Comparison of ENCODE assay signal across 18 cellular contexts in genomic region chr7:36642010-36642409, GRCh38.
DNase-seq lines count a peak whose midpoint lies in the region; ATAC-seq lines count a peak whose summit lies in the region.
"Had no signal": no experiment of that assay in that cellular context is flagged by ENCODE, and none has a peak within 500 bp of the region (broad histone marks: within the 10 kb centered on the region; RNA-seq: fewer than 3 reads in every experiment).

No MANE protein-coding gene starts in this region.

- in situ Hi-C loops in GM23248 (cut with MboI) = no loop called here

- ATAC-seq in activated naive CD8-positive, alpha-beta T cell treated with anti-CD3 and anti-CD28 coated beads, Interleukin-2, amount 50 U/mL, for 24 hours = no peak
- ATAC-seq in T-cell (replicated peaks in 1 of 4) = no peak
- no peak for ATAC-seq in effector memory CD8-positive, alpha-beta T cell (replicated peaks)
- no peak for ATAC-seq in left colon
- ATAC-seq: PC-3 had no signal

- H3K27me3 Mint-ChIP-seq in activated naive CD8-positive, alpha-beta T cell = no peaks in the 10 kb centered on the region
- no peaks in the 10 kb centered on the region for H3K27me3 Mint-ChIP-seq in activated naive CD8-positive, alpha-beta T cell treated with anti-CD3 and anti-CD28 coated beads, Interleukin-2, amount 50 U/mL, for 24 hours
- H3K27me3 Mint-ChIP-seq in T-cell = no peaks in the 10 kb centered on the region
- no peaks in the 10 kb centered on the region for H3K27me3 Mint-ChIP-seq in effector memory CD8-positive, alpha-beta T cell

- no peak overlapping the region for H3K4me3 ChIP-seq in GM23248
- H3K4me3 ChIP-seq: MG63 had no signal

- H3K9ac ChIP-seq in GM23248 = no peak overlapping the region

- H3K9me3 Mint-ChIP-seq in activated naive CD8-positive, alpha-beta T cell (ENCODE audit: low read depth) = no peaks in the 10 kb centered on the region
- no peaks in the 10 kb centered on the region for H3K9me3 Mint-ChIP-seq in activated naive CD8-positive, alpha-beta T cell treated with anti-CD3 and anti-CD28 coated beads, Interleukin-2, amount 50 U/mL, for 24 hours
- no peaks in the 10 kb centered on the region for H3K9me3 Mint-ChIP-seq in T-cell
- H3K9me3 Mint-ChIP-seq in effector memory CD8-positive, alpha-beta T cell = no peaks in the 10 kb centered on the region

- H3K27me3 ChIP-seq in GM23248 (replicated peaks; ENCODE audit: insufficient read depth) = peaks cover 64% of the 10 kb centered on the region
- H3K27me3 ChIP-seq: MG63 had no signal

- H3K4me1 ChIP-seq in GM23248 (ENCODE audit: insufficient read depth) = no peaks in the 10 kb centered on the region

- no peak overlapping the region for H3K4me2 ChIP-seq in GM23248 (ENCODE audit: unreplicated experiment)

- no peaks in the 10 kb centered on the region for H3K9me2 ChIP-seq in GM23248 (ENCODE audit: insufficient read depth)

- no peak overlapping the region for H3K4me3 Mint-ChIP-seq in activated naive CD8-positive, alpha-beta T cell
- H3K4me3 Mint-ChIP-seq in activated naive CD8-positive, alpha-beta T cell treated with anti-CD3 and anti-CD28 coated beads, Interleukin-2, amount 50 U/mL, for 24 hours = no peak overlapping the region
- H3K4me3 Mint-ChIP-seq in T-cell = peak overlapping the region in 1 of 3 donors; percentile 40
- H3K4me3 Mint-ChIP-seq in effector memory CD8-positive, alpha-beta T cell = no peak overlapping the region

- no peaks in the 10 kb centered on the region for H3K36me3 ChIP-seq in GM23248 (ENCODE audit: low read depth)
- H3K36me3 ChIP-seq: MG63 had no signal

- POLR2A ChIA-PET in T-cell (lab: Charles Lee) = interaction anchor here in 1 of 2 donors (0.5 kb wide), 1 partner anchor 289 kb away, joined by 6 read pairs; no protein-coding TSS in a partner anchor

- no peak overlapping the region for H3K27ac ChIP-seq in GM23248

- no peak for DNase-seq in activated naive CD8-positive, alpha-beta T cell treated with anti-CD3 and anti-CD28 coated beads, Interleukin-2, amount 50 U/mL, for 24 hours
- no peak for DNase-seq in T-cell
- DNase-seq in effector memory CD8-positive, alpha-beta T cell = no peak
- no peak for DNase-seq in T-helper 9 cell
- no peak for DNase-seq in A172 (ENCODE audit: low spot score)
- no peak for DNase-seq in left colon
- DNase-seq in GM23248 = no peak
- DNase-seq: Calu3, DMS153, MG63, NCI-H1417, NCI-H1694 treated with DMSO at 0.1 percent for 48 hours, NCI-H2081 treated with DMSO at 0.1 percent for 48 hours, NCI-H2171 treated with DMSO at 0.1 percent for 48 hours, NCI-H526 treated with DMSO at 0.1 percent for 48 hours, PC-3, Right ventricle myocardium superior had no signal

- peaks cover under 1% of the 10 kb centered on the region for H3K36me3 Mint-ChIP-seq in activated naive CD8-positive, alpha-beta T cell
- H3K36me3 Mint-ChIP-seq in activated naive CD8-positive, alpha-beta T cell treated with anti-CD3 and anti-CD28 coated beads, Interleukin-2, amount 50 U/mL, for 24 hours (ENCODE audit: low read depth) = peaks cover 7% of the 10 kb centered on the region
- H3K36me3 Mint-ChIP-seq in T-cell = no peaks in the 10 kb centered on the region
- H3K36me3 Mint-ChIP-seq in effector memory CD8-positive, alpha-beta T cell (ENCODE audit: insufficient read depth) = peaks cover 12% of the 10 kb centered on the region

- H2AFZ ChIP-seq in GM23248 = no peak overlapping the region

- H3F3A ChIP-seq in GM23248 (ENCODE audit: insufficient read depth) = no peaks in the 10 kb centered on the region

- no peaks in the 10 kb centered on the region for H3K9me3 ChIP-seq in GM23248 (ENCODE audit: low read depth)
- H3K9me3 ChIP-seq: MG63 had no signal

- intact Hi-C loops in left colon (cut with DNase I, micrococcal nuclease) = no loop called here

- H3K79me2 ChIP-seq in GM23248 (ENCODE audit: insufficient read depth) = no peaks in the 10 kb centered on the region

- CTCF ChIA-PET in T-cell (lab: Charles Lee) = no interaction called here

- 77 to 87% methylated on average over 3 of the region's 3 CpGs for WGBS in GM23248 (ENCODE audit: low coverage in 1 of 2, low lambda C conversion rate in 2 of 2, missing lambda C conversion rate in 2 of 2), 2 experiments

- no peaks in the 10 kb centered on the region for H4K20me1 ChIP-seq in GM23248 (ENCODE audit: insufficient read depth)

- peaks cover 78% of the 10 kb centered on the region for H3K4me1 Mint-ChIP-seq in activated naive CD8-positive, alpha-beta T cell (ENCODE audit: low read depth)
- H3K4me1 Mint-ChIP-seq in activated naive CD8-positive, alpha-beta T cell treated with anti-CD3 and anti-CD28 coated beads, Interleukin-2, amount 50 U/mL, for 24 hours = peaks cover 63% of the 10 kb centered on the region
- H3K4me1 Mint-ChIP-seq in T-cell = peaks cover 80 to 91% (median 86%) of the 10 kb centered on the region in 3 donors
- H3K4me1 Mint-ChIP-seq in effector memory CD8-positive, alpha-beta T cell (ENCODE audit: low read depth in 2 of 2) = peaks cover 49 to 96% of the 10 kb centered on the region in 2 donors

- peak overlapping the region; percentile 78 for H3K27ac Mint-ChIP-seq in activated naive CD8-positive, alpha-beta T cell
- H3K27ac Mint-ChIP-seq in activated naive CD8-positive, alpha-beta T cell treated with anti-CD3 and anti-CD28 coated beads, Interleukin-2, amount 50 U/mL, for 24 hours = no peak overlapping the region
- H3K27ac Mint-ChIP-seq in T-cell = peak overlapping the region; percentile 98 to 99
- H3K27ac Mint-ChIP-seq in effector memory CD8-positive, alpha-beta T cell = peak overlapping the region; percentile 91 to 94
